ENCODE assay signal across 39 cellular contexts in the genomic region with DNA sequence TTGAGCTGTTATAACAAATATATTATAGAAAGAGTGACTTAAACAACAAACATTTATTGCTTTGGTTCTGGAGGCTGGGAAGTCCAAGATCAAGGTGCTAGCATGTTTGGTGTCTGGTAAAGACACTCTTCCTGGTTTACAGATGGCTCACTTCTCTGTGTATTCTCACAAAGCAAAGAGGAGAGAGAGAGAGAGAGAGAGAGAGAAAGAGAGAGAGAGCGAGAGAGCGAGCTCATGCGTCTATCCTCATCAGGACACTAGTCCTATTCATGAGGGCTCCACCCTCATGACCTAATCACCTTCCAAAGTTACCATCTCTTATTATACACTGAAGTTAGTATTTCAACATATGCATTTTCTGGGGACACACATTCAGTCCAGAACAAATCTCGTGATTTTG. TPM values are rescaled to one million over a fixed set of nuclear protein-coding genes. Genes with fewer than 3 reads are reported as not detected.
"Had no signal": no experiment of that assay in that cellular context is flagged by ENCODE, and none has a peak within 500 bp of the region (broad histone marks: within the 10 kb centered on the region; RNA-seq: fewer than 3 reads in every experiment).

No MANE protein-coding gene starts in this region.

- H3K4me1 Mint-ChIP-seq: activated naive CD4-positive, alpha-beta T cell treated with anti-CD3 and anti-CD28 coated beads, Interleukin-2, amount 10 ng/mL, durations not matched to agents 7 days and 5 days; activated naive CD4-positive, alpha-beta T cell treated with anti-CD3 and anti-CD28 coated beads, Interleukin-2, amount 50 U/mL, for 24 hours; activated naive CD8-positive, alpha-beta T cell treated with anti-CD3 and anti-CD28 coated beads for 36 hours; activated naive CD8-positive, alpha-beta T cell treated with anti-CD3 and anti-CD28 coated beads, Interleukin-2, amount 10 ng/mL, durations not matched to agents 7 days and 5 days; activated naive CD8-positive, alpha-beta T cell treated with anti-CD3 and anti-CD28 coated beads, Interleukin-2, amount 50 U/mL, for 24 hours; activated T-helper 17 cell treated with anti-CD3 and anti-CD28 coated beads, Interleukin-2, amount 50 U/mL, for 72 hours; brain; central memory CD8-positive, alpha-beta T cell had no signal

- H3K9me3 ChIP-seq: adrenal gland, ascending aorta, body of pancreas had no signal

- H3K27me3 ChIP-seq: adrenal gland, ascending aorta, body of pancreas, brain microvascular endothelial cell, cardiac muscle cell had no signal

- H3K27me3 Mint-ChIP-seq: activated naive CD4-positive, alpha-beta T cell treated with anti-CD3 and anti-CD28 coated beads, Interleukin-2, amount 10 ng/mL, durations not matched to agents 7 days and 5 days; activated naive CD8-positive, alpha-beta T cell treated with anti-CD3 and anti-CD28 coated beads for 36 hours; activated naive CD8-positive, alpha-beta T cell treated with anti-CD3 and anti-CD28 coated beads, Interleukin-2, amount 10 ng/mL, durations not matched to agents 7 days and 5 days; activated T-cell treated with anti-CD3 and anti-CD28 coated beads, Interleukin-2, amount 50 U/mL, for 24 hours; activated T-helper 17 cell treated with anti-CD3 and anti-CD28 coated beads, Interleukin-2, amount 50 U/mL, for 72 hours; central memory CD8-positive, alpha-beta T cell had no signal

- H3K9me3 Mint-ChIP-seq: activated naive CD4-positive, alpha-beta T cell treated with anti-CD3 and anti-CD28 coated beads for 36 hours; activated naive CD4-positive, alpha-beta T cell treated with anti-CD3 and anti-CD28 coated beads, Interleukin-2, amount 10 ng/mL, durations not matched to agents 7 days and 5 days; activated naive CD4-positive, alpha-beta T cell treated with anti-CD3 and anti-CD28 coated beads, Interleukin-2, amount 50 U/mL, for 24 hours; activated naive CD8-positive, alpha-beta T cell treated with anti-CD3 and anti-CD28 coated beads for 36 hours; activated naive CD8-positive, alpha-beta T cell treated with anti-CD3 and anti-CD28 coated beads, Interleukin-2, amount 10 ng/mL, durations not matched to agents 7 days and 5 days; activated naive CD8-positive, alpha-beta T cell treated with anti-CD3 and anti-CD28 coated beads, Interleukin-2, amount 50 U/mL, for 24 hours; activated T-cell treated with anti-CD3 and anti-CD28 coated beads, Interleukin-2, amount 50 U/mL, for 24 hours; activated T-cell treated with anti-CD3 and anti-CD28 coated beads, Interleukin-2, amount 50 U/mL, for 4 hours; activated T-helper 1 cell treated with anti-CD3 and anti-CD28 coated beads, Interleukin-12 subunit alpha, Interleukin-12 subunit beta, Interleukin-2, Interleukin-4 antibody, amounts not matched to agents 30 ng/mL and 10 ng/mL and 1 ng/mL, durations not matched to agents 14 hours and 24 hours and 36 hours; activated T-helper 17 cell treated with anti-CD3 and anti-CD28 coated beads, Interleukin-2, amount 50 U/mL, for 72 hours; central memory CD8-positive, alpha-beta T cell had no signal

- H3K4me1 ChIP-seq: adrenal gland, ascending aorta, body of pancreas had no signal

- H3K4me3 Mint-ChIP-seq: activated naive CD4-positive, alpha-beta T cell treated with anti-CD3 and anti-CD28 coated beads for 36 hours; activated naive CD4-positive, alpha-beta T cell treated with anti-CD3 and anti-CD28 coated beads, Interleukin-2, amount 10 ng/mL, durations not matched to agents 7 days and 5 days; activated naive CD4-positive, alpha-beta T cell treated with anti-CD3 and anti-CD28 coated beads, Interleukin-2, amount 50 U/mL, for 24 hours; activated naive CD8-positive, alpha-beta T cell; activated naive CD8-positive, alpha-beta T cell treated with anti-CD3 and anti-CD28 coated beads for 36 hours; activated naive CD8-positive, alpha-beta T cell treated with anti-CD3 and anti-CD28 coated beads, Interleukin-2, amount 10 ng/mL, durations not matched to agents 7 days and 5 days; activated naive CD8-positive, alpha-beta T cell treated with anti-CD3 and anti-CD28 coated beads, Interleukin-2, amount 50 U/mL, for 24 hours; activated T-cell treated with anti-CD3 and anti-CD28 coated beads, Interleukin-2, amount 50 U/mL, for 24 hours; activated T-cell treated with anti-CD3 and anti-CD28 coated beads, Interleukin-2, amount 50 U/mL, for 4 hours; activated T-cell treated with anti-CD3 and anti-CD28 coated beads, Interleukin-2, amount 50 U/mL, for 72 hours; activated T-helper 1 cell treated with anti-CD3 and anti-CD28 coated beads, Interleukin-12 subunit alpha, Interleukin-12 subunit beta, Interleukin-2, Interleukin-4 antibody, amounts not matched to agents 30 ng/mL and 10 ng/mL and 1 ng/mL, durations not matched to agents 14 hours and 24 hours and 36 hours; activated T-helper 17 cell treated with anti-CD3 and anti-CD28 coated beads, Interleukin-2, amount 50 U/mL, for 72 hours; brain; central memory CD8-positive, alpha-beta T cell had no signal

- H3K4me3 ChIP-seq: adrenal gland, ascending aorta, body of pancreas, cardiac muscle cell had no signal

- H3K36me3 Mint-ChIP-seq: activated naive CD4-positive, alpha-beta T cell treated with anti-CD3 and anti-CD28 coated beads, Interleukin-2, amount 10 ng/mL, durations not matched to agents 7 days and 5 days; activated naive CD4-positive, alpha-beta T cell treated with anti-CD3 and anti-CD28 coated beads, Interleukin-2, amount 50 U/mL, for 24 hours; activated naive CD4-positive, alpha-beta T cell treated with anti-CD3 and anti-CD28 coated beads, Interleukin-2, amount 50 U/mL, for 72 hours; activated naive CD8-positive, alpha-beta T cell; activated naive CD8-positive, alpha-beta T cell treated with anti-CD3 and anti-CD28 coated beads for 36 hours; activated naive CD8-positive, alpha-beta T cell treated with anti-CD3 and anti-CD28 coated beads, Interleukin-2, amount 10 ng/mL, durations not matched to agents 7 days and 5 days; brain had no signal

- ATAC-seq: activated naive CD4-positive, alpha-beta T cell treated with anti-CD3 and anti-CD28 coated beads, Interleukin-2, amount 50 U/mL, for 72 hours; activated naive CD8-positive, alpha-beta T cell treated with anti-CD3 and anti-CD28 coated beads, Interleukin-2, amount 50 U/mL, for 24 hours; activated T-cell treated with anti-CD3 and anti-CD28 coated beads, Interleukin-2, amount 50 U/mL, for 4 hours; activated T-cell treated with anti-CD3 and anti-CD28 coated beads, Interleukin-2, amount 50 U/mL, for 72 hours; activated T-helper 17 cell treated with anti-CD3 and anti-CD28 coated beads, Interleukin-2, amount 50 U/mL, for 72 hours; body of pancreas had no signal

- H3K27ac ChIP-seq: adrenal gland, ascending aorta, body of pancreas, brain microvascular endothelial cell, cardiac muscle cell had no signal

- DNase-seq: activated effector memory CD4-positive, alpha-beta T cell treated with anti-CD3 and anti-CD28 coated beads, Interleukin-2, amount 50 U/mL, for 16 hours; activated effector memory CD4-positive, alpha-beta T cell treated with Interleukin-2 at 50 U/mL for 16 hours; activated gamma-delta T cell; activated gamma-delta T cell treated with Interleukin-2 at 50 U/mL for 16 hours; activated naive CD4-positive, alpha-beta T cell; activated naive CD4-positive, alpha-beta T cell treated with anti-CD3 and anti-CD28 coated beads for 36 hours; activated naive CD4-positive, alpha-beta T cell treated with anti-CD3 and anti-CD28 coated beads, Interleukin-2, amount 10 ng/mL, durations not matched to agents 7 days and 5 days; activated naive CD4-positive, alpha-beta T cell treated with anti-CD3 and anti-CD28 coated beads, Interleukin-2, amount 50 U/mL, for 16 hours; activated naive CD4-positive, alpha-beta T cell treated with Interleukin-2 at 50 U/mL for 16 hours; activated naive CD8-positive, alpha-beta T cell treated with anti-CD3 and anti-CD28 coated beads for 36 hours; activated naive CD8-positive, alpha-beta T cell treated with anti-CD3 and anti-CD28 coated beads, Interleukin-2, amount 10 ng/mL, durations not matched to agents 7 days and 5 days; activated naive CD8-positive, alpha-beta T cell treated with anti-CD3 and anti-CD28 coated beads, Interleukin-2, amount 50 U/mL, for 24 hours; activated T-cell treated with anti-CD3 and anti-CD28 coated beads, Interleukin-2, amount 50 U/mL, for 1 hour; activated T-cell treated with anti-CD3 and anti-CD28 coated beads, Interleukin-2, amount 50 U/mL, for 24 hours; activated T-cell treated with anti-CD3 and anti-CD28 coated beads, Interleukin-2, amount 50 U/mL, for 4 hours; activated T-cell treated with anti-CD3 and anti-CD28 coated beads, Interleukin-2, amount 50 U/mL, for 48 hours; activated T-cell treated with anti-CD3 and anti-CD28 coated beads, Interleukin-2, amount 50 U/mL, for 72 hours; adrenal gland; amniotic stem cell; amygdala; anterior cingulate cortex; aorta; body of pancreas; brain microvascular endothelial cell; caudate nucleus; central memory CD4-positive, alpha-beta T cell; cerebellar nuclear complex had no signal

- H3K36me3 ChIP-seq: adrenal gland, ascending aorta, brain microvascular endothelial cell, cardiac muscle cell had no signal

- H3K27ac Mint-ChIP-seq: activated naive CD4-positive, alpha-beta T cell treated with anti-CD3 and anti-CD28 coated beads for 36 hours; activated naive CD4-positive, alpha-beta T cell treated with anti-CD3 and anti-CD28 coated beads, Interleukin-2, amount 10 ng/mL, durations not matched to agents 7 days and 5 days; activated naive CD4-positive, alpha-beta T cell treated with anti-CD3 and anti-CD28 coated beads, Interleukin-2, amount 50 U/mL, for 24 hours; activated naive CD4-positive, alpha-beta T cell treated with anti-CD3 and anti-CD28 coated beads, Interleukin-2, amount 50 U/mL, for 72 hours; activated naive CD8-positive, alpha-beta T cell; activated naive CD8-positive, alpha-beta T cell treated with anti-CD3 and anti-CD28 coated beads for 36 hours; activated naive CD8-positive, alpha-beta T cell treated with anti-CD3 and anti-CD28 coated beads, Interleukin-2, amount 10 ng/mL, durations not matched to agents 7 days and 5 days; activated naive CD8-positive, alpha-beta T cell treated with anti-CD3 and anti-CD28 coated beads, Interleukin-2, amount 50 U/mL, for 24 hours; activated T-cell treated with anti-CD3 and anti-CD28 coated beads, Interleukin-2, amount 50 U/mL, for 24 hours; activated T-cell treated with anti-CD3 and anti-CD28 coated beads, Interleukin-2, amount 50 U/mL, for 72 hours; activated T-helper 1 cell treated with anti-CD3 and anti-CD28 coated beads, Interleukin-12 subunit alpha, Interleukin-12 subunit beta, Interleukin-2, Interleukin-4 antibody, amounts not matched to agents 30 ng/mL and 10 ng/mL and 1 ng/mL, durations not matched to agents 14 hours and 24 hours and 36 hours; activated T-helper 17 cell treated with anti-CD3 and anti-CD28 coated beads, Interleukin-2, amount 50 U/mL, for 72 hours; activated T-helper 2 cell treated with anti-CD3 and anti-CD28 coated beads, Interferon-gamma antibody, Interleukin-2, Interleukin-4, amounts not matched to agents 10 μg/mL and 5 μg/mL and 100 μg/mL, durations not matched to agents 14 hours and 24 hours and 36 hours; brain had no signal

RNA-seq across cellular contexts. Expression of gene PCP4, which starts 32.7 kb away (rescaled TPM):
- total RNA-seq: activated naive CD4-positive, alpha-beta T cell treated with anti-CD3 and anti-CD28 coated beads for 36 hours; activated naive CD4-positive, alpha-beta T cell treated with anti-CD3 and anti-CD28 coated beads, Interleukin-2, amount 50 U/mL, for 72 hours; activated naive CD8-positive, alpha-beta T cell treated with anti-CD3 and anti-CD28 coated beads for 36 hours; activated naive CD8-positive, alpha-beta T cell treated with anti-CD3 and anti-CD28 coated beads, Interleukin-2, amount 10 ng/mL, durations not matched to agents 7 days and 5 days; activated T-cell treated with anti-CD3 and anti-CD28 coated beads, Interleukin-2, amount 50 U/mL, for 4 hours; activated T-cell treated with anti-CD3 and anti-CD28 coated beads, Interleukin-2, amount 50 U/mL, for 72 hours; activated T-helper 1 cell treated with anti-CD3 and anti-CD28 coated beads, Interleukin-12 subunit alpha, Interleukin-12 subunit beta, Interleukin-2, Interleukin-4 antibody, amounts not matched to agents 30 ng/mL and 10 ng/mL and 1 ng/mL, durations not matched to agents 14 hours and 24 hours and 36 hours; activated T-helper 17 cell treated with anti-CD3 and anti-CD28 coated beads, Interleukin-2, amount 50 U/mL, for 72 hours; activated T-helper 2 cell treated with anti-CD3 and anti-CD28 coated beads, Interferon-gamma antibody, Interleukin-2, Interleukin-4, amounts not matched to agents 10 μg/mL and 5 μg/mL and 100 μg/mL, durations not matched to agents 14 hours and 24 hours and 36 hours; ascending aorta; bronchial epithelial cell; cardiac muscle cell; chondrocyte had no signal
